1 cellular context compared by ENCODE assay signal in genomic region chr18:79200546-79201268, GRCh38.
TF ChIP-seq lines count a peak whose summit lies in the region.

No MANE protein-coding gene starts in this region.

TF ChIP-seq in IMR-90, 13 proteins besides CTCF, POLR2A, EP300 and RAD21 (continued from another document):
- TF ChIP-seq, protein P1, sequence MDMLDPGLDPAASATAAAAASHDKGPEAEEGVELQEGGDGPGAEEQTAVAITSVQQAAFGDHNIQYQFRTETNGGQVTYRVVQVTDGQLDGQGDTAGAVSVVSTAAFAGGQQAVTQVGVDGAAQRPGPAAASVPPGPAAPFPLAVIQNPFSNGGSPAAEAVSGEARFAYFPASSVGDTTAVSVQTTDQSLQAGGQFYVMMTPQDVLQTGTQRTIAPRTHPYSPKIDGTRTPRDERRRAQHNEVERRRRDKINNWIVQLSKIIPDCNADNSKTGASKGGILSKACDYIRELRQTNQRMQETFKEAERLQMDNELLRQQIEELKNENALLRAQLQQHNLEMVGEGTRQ (IDR thresholded peaks at IDR 0.05; ENCODE audit: low read depth, low read length) = no peak
